In genomic region chr15:67884009-67884408, GRCh38 we compare ENCODE assay signal across 10 cellular contexts. TPM values are rescaled to one million over a fixed set of nuclear protein-coding genes. Genes with fewer than 3 reads are reported as not detected.
DNase-seq lines count a peak whose midpoint lies in the region; ATAC-seq and TF ChIP-seq lines count a peak whose summit lies in the region.
"Had no signal": no experiment of that assay in that cellular context is flagged by ENCODE, and none has a peak within 500 bp of the region (broad histone marks: within the 10 kb centered on the region; RNA-seq: fewer than 3 reads in every experiment).

No MANE protein-coding gene starts in this region.

- H3K27me3 ChIP-seq in H7 (ENCODE audit: control insufficient read depth, insufficient read depth, low read length) (0 out of 2 replicates have a peak, but pooled peaks cover 4% of the 10 kb centered on the region), SJSA1 (replicated peaks) (no peaks in the 10 kb centered on the region), rectal smooth muscle tissue (ENCODE audit: control insufficient read depth, insufficient read depth, low read length) (no peaks in the 10 kb centered on the region)

- DNase-seq in H7 (no peak), SJSA1 (ENCODE audit: low read depth in 1 of 2, low spot score in 2 of 2) (peak in 1 of 2 experiments; percentile 12), foreskin fibroblast (no peak), DMS 273 (lab: John Stamatoyannopoulos, UW; ENCODE audit: unreplicated experiment) (no peak), MV-4-11 (lab: John Stamatoyannopoulos, UW) (no peak)

- TF ChIP-seq CTCF in foreskin fibroblast (IDR thresholded peaks at IDR 0.05; ENCODE audit: low read depth, low read length): no peak

- H3K27ac ChIP-seq in SJSA1: peak overlapping the region; percentile 51; the same call in 1 of the 2 replicates
- H3K27ac ChIP-seq in rectal smooth muscle tissue (ENCODE audit: low read depth, low read length): peak overlapping the region; percentile 89

- no peaks in the 10 kb centered on the region for H3K9me3 ChIP-seq in SJSA1 (replicated peaks)

- no peak for ATAC-seq in HG02840 (IDR thresholded peaks at IDR 0.05; ENCODE audit: low FRiP score, unreplicated experiment)
- no peak for ATAC-seq in HG03135 (IDR thresholded peaks at IDR 0.05; ENCODE audit: unreplicated experiment)

- no peak overlapping the region for H3K9ac ChIP-seq in rectal smooth muscle tissue (ENCODE audit: low read length)

- H3K36me3 ChIP-seq in H7 (replicated peaks; ENCODE audit: control insufficient read depth, insufficient read depth, low read length) (no peaks in the 10 kb centered on the region), SJSA1 (no peaks in the 10 kb centered on the region), rectal smooth muscle tissue (ENCODE audit: control insufficient read depth, insufficient read depth, low read length) (no peaks in the 10 kb centered on the region)

- peaks cover 12% of the 10 kb centered on the region for H3K4me1 ChIP-seq in SJSA1 (replicated peaks)
- peaks cover 12% of the 10 kb centered on the region for H3K4me1 ChIP-seq in rectal smooth muscle tissue (ENCODE audit: control insufficient read depth, insufficient read depth, low read length)

- peak overlapping the region; percentile 51; the same call in 1 of the 2 replicates for H3K4me3 ChIP-seq in H7 (ENCODE audit: insufficient read depth, low read depth, low read length)
- no peak overlapping the region for H3K4me3 ChIP-seq in SJSA1
- H3K4me3 ChIP-seq in foreskin fibroblast (ENCODE audit: low read depth in 1 of 2, low read length in 2 of 2): peak overlapping the region; percentile 44 to 54
- H3K4me3 ChIP-seq in rectal smooth muscle tissue (ENCODE audit: low read length): peak overlapping the region; percentile 63

RNA-seq across cellular contexts. Expression of gene RNU6-1, which starts 44.2 kb away (rescaled TPM):
- total RNA-seq in H7 (2014; rRNA removed; shearing (Covaris generic)): not detected in 2 replicates
- total RNA-seq in SJSA1 (2014; rRNA removed; shearing (Covaris generic)): not detected in 2 replicates
- total RNA-seq: myocyte, subcutaneous adipose tissue had no signal

RNA-seq across cellular contexts. Expression of gene SKOR1, which starts 58.7 kb away (rescaled TPM):
- 0.11 TPM in 1 of 2 replicates, not detected in the other for total RNA-seq in H7 (2014; rRNA removed; shearing (Covaris generic))
- not detected in 2 replicates for total RNA-seq in SJSA1 (2014; rRNA removed; shearing (Covaris generic))
